34 cellular contexts compared by ENCODE assay signal in genomic region chr12:53589423-53589822, GRCh38.
"Had no signal": no experiment of that assay in that cellular context is flagged by ENCODE, and none has a peak within 500 bp of the region (broad histone marks: within the 10 kb centered on the region; RNA-seq: fewer than 3 reads in every experiment).

No MANE protein-coding gene starts in this region.

- H3K4me3 ChIP-seq: adrenal gland, body of pancreas, cardiac muscle cell, coronary artery, neural progenitor cell, psoas muscle, smooth muscle cell, stomach, suprapubic skin, transverse colon had no signal

- H3K27ac Mint-ChIP-seq: activated naive CD8-positive, alpha-beta T cell treated with anti-CD3 and anti-CD28 coated beads for 36 hours; mesothelial cell of epicardium; naive B cell; neural progenitor cell; stimulated activated naive B cell treated with anti-CD40 and anti-IgM and Interleukin-4, amounts not matched to agents 10 μg/mL and 1 μg/mL and 100 μg/mL, for 72 hours; T-helper 1 cell treated with Interleukin-12 subunit alpha and Interleukin-12 subunit beta and Interleukin-4 antibody, amounts not matched to agents 30 μg/mL and 1 μg/mL, for 36 hours had no signal

- H3K27ac ChIP-seq: body of pancreas, cardiac muscle cell, coronary artery, neural progenitor cell, parathyroid adenoma, psoas muscle, stomach, suprapubic skin had no signal

- H3K9ac ChIP-seq: neural progenitor cell, parathyroid adenoma had no signal

- H3K27me3 ChIP-seq: adrenal gland, body of pancreas, cardiac muscle cell, neural progenitor cell, stomach, suprapubic skin, transverse colon had no signal

- H2AFZ ChIP-seq: neural progenitor cell, parathyroid adenoma had no signal

- ATAC-seq: body of pancreas; effector memory CD8-positive, alpha-beta T cell; left colon; psoas muscle; stimulated activated naive B cell treated with anti-CD40 and anti-IgM and Interleukin-4, amounts not matched to agents 10 μg/mL and 1 μg/mL and 100 μg/mL, for 72 hours had no signal

- DNase-seq: activated CD4-positive, alpha-beta T cell treated with anti-CD3 and anti-CD28 coated beads for 1 hour; activated CD4-positive, alpha-beta T cell treated with anti-CD3 and anti-CD28 coated beads, Interleukin-2, amount 50 U/mL, for 48 hours; activated CD8-positive, alpha-beta memory T cell treated with anti-CD3 and anti-CD28 coated beads for 24 hours; activated naive CD4-positive, alpha-beta T cell; activated naive CD8-positive, alpha-beta T cell treated with anti-CD3 and anti-CD28 coated beads for 36 hours; adrenal gland; aorta; body of pancreas; cerebellar nuclear complex; effector memory CD8-positive, alpha-beta T cell; head of caudate nucleus; hippocampal formation; immature natural killer cell; kidney; left colon; naive B cell; occipital lobe; psoas muscle; stimulated activated CD4-positive, alpha-beta T cell treated with anti-CD3 and anti-CD28 coated beads, Interleukin-1b, Interleukin-23, amount 100 ng/mL, for 48 hours; stimulated activated CD4-positive, alpha-beta T cell treated with anti-CD3 and anti-CD28 coated beads, Interleukin-4, amount 100 ng/mL, for 4 hours; stimulated activated CD8-positive, alpha-beta memory T cell treated with anti-CD3 and anti-CD28 coated beads, Interleukin-4, amount 100 ng/mL, for 48 hours; stimulated activated naive B cell treated with anti-CD40 and anti-IgM and Interleukin-4, amounts not matched to agents 10 μg/mL and 1 μg/mL and 100 μg/mL, for 72 hours; stomach; SW 1271; T1000; transverse colon had no signal

- H3K36me3 ChIP-seq: adrenal gland, cardiac muscle cell, neural progenitor cell, suprapubic skin, transverse colon had no signal

- H3K4me3 Mint-ChIP-seq: activated naive CD8-positive, alpha-beta T cell treated with anti-CD3 and anti-CD28 coated beads for 36 hours; effector memory CD8-positive, alpha-beta T cell; immature natural killer cell; mesothelial cell of epicardium; naive B cell; neural progenitor cell; stimulated activated naive B cell treated with anti-CD40 and anti-IgM and Interleukin-4, amounts not matched to agents 10 μg/mL and 1 μg/mL and 100 μg/mL, for 72 hours; T-helper 1 cell treated with Interleukin-12 subunit alpha and Interleukin-12 subunit beta and Interleukin-4 antibody, amounts not matched to agents 30 μg/mL and 1 μg/mL, for 36 hours had no signal

- H3K9me3 ChIP-seq: adrenal gland, body of pancreas, psoas muscle, stomach, suprapubic skin, transverse colon had no signal

- H3K4me2 ChIP-seq: neural progenitor cell, smooth muscle cell had no signal

- H3K27me3 Mint-ChIP-seq: activated naive CD8-positive, alpha-beta T cell treated with anti-CD3 and anti-CD28 coated beads for 36 hours; effector memory CD8-positive, alpha-beta T cell; naive B cell; stimulated activated naive B cell treated with anti-CD40 and anti-IgM and Interleukin-4, amounts not matched to agents 10 μg/mL and 1 μg/mL and 100 μg/mL, for 72 hours had no signal

- H3K9me3 Mint-ChIP-seq: activated naive CD8-positive, alpha-beta T cell treated with anti-CD3 and anti-CD28 coated beads for 36 hours; effector memory CD8-positive, alpha-beta T cell; immature natural killer cell; neural progenitor cell; stimulated activated naive B cell treated with anti-CD40 and anti-IgM and Interleukin-4, amounts not matched to agents 10 μg/mL and 1 μg/mL and 100 μg/mL, for 72 hours; T-helper 1 cell treated with Interleukin-12 subunit alpha and Interleukin-12 subunit beta and Interleukin-4 antibody, amounts not matched to agents 30 μg/mL and 1 μg/mL, for 36 hours had no signal
